ENCODE assay signal across 8 cellular contexts in the genomic region with DNA sequence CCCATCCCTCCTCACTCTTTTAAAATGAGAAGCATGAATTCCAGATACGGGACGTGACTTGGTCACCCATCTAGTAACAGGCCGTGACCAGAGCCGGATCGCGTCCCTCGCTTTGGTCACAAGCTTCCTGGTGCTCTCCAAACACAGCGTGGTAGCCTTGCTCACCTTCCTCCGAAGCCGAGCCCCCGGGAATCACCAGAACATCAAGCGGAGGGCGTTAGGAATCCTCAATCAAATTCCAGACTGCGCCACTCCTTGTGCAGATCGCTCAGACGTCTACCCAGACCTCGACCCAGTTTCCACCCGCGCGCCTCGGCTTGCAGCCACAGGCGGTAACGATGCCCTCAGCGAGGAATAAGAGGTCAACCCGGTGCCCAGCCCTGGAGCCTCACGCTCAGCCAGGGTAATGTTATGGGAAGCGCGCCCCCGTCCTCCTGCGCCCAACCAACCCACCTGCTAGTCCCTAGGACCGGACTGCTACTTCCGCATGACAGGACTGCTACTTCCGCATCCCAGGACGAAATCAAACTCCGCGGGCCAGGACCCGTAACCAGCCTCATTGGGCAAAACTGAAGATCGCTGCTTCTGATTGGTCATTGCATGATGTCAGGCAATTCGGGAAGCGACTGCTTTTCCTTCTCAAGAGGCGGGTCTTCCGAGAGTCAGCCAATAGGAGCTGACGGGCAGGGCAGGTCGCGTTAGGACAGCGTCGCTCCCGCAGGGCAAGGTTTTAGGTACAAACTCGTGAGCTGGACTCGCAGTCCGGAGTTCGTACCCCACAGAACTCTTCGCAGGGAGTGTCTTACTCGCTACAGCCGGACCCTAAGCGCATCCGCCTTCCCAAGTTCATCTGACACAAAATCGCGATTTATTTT. TPM values are rescaled to one million over a fixed set of nuclear protein-coding genes. Genes with fewer than 3 reads are reported as not detected.
DNase-seq lines count a peak whose midpoint lies in the region; ATAC-seq lines count a peak whose summit lies in the region.

A gene (minus strand): TSS at position 501 of the 875 bp plus-strand sequence. CDS start 1,212 bp downstream, outside the sequence.

- H3K27me3 Mint-ChIP-seq in activated naive CD4-positive, alpha-beta T cell treated with anti-CD3 and anti-CD28 coated beads for 36 hours (ENCODE audit: low read depth): no peaks in the 10 kb centered on the region

- peak within 1 kb of the TSS; percentile 88 for H3K4me3 ChIP-seq in GM08714 (ENCODE audit: low read length)
- peak within 1 kb of the TSS; percentile 98 for H3K4me3 ChIP-seq in SK-N-MC

- peaks cover 36% of the 10 kb centered on the region for H3K36me3 Mint-ChIP-seq in activated naive CD4-positive, alpha-beta T cell treated with anti-CD3 and anti-CD28 coated beads for 36 hours (ENCODE audit: low read depth)

- peak; percentile 98 for ATAC-seq in HG02588 (IDR thresholded peaks at IDR 0.05; ENCODE audit: unreplicated experiment)

- H3K4me1 Mint-ChIP-seq in activated naive CD4-positive, alpha-beta T cell treated with anti-CD3 and anti-CD28 coated beads for 36 hours (ENCODE audit: low read depth): peaks cover 45% of the 10 kb centered on the region

- peak within 1 kb of the TSS; percentile 85 for H3K27ac Mint-ChIP-seq in activated naive CD4-positive, alpha-beta T cell treated with anti-CD3 and anti-CD28 coated beads for 36 hours

- H3K4me3 Mint-ChIP-seq in activated naive CD4-positive, alpha-beta T cell treated with anti-CD3 and anti-CD28 coated beads for 36 hours: peak within 1 kb of the TSS; percentile 95

- intact Hi-C loops in activated naive CD4-positive, alpha-beta T cell treated with anti-CD3 and anti-CD28 coated beads for 36 hours (cut with micrococcal nuclease): loop anchor here (1.0 to 10.0 kb wide), 5 partner anchors 35 to 753 kb away; a partner anchor contains a TSS

- DNase-seq in NCI-H1048 (lab: John Stamatoyannopoulos, UW): peak; percentile 93
- peak; percentile 96 for DNase-seq in SK-N-MC (ENCODE audit: low read depth, low spot score)
- DNase-seq in activated naive CD4-positive, alpha-beta T cell treated with anti-CD3 and anti-CD28 coated beads for 36 hours: peak; percentile 97
- DNase-seq in germinal center (ENCODE audit: low spot score): peak; percentile 99
- peak; percentile 98 for DNase-seq in non-pigmented ciliary epithelial cell (ENCODE audit: low read depth)
- peak; percentile 99 for DNase-seq in superior temporal gyrus (ENCODE audit: extremely low spot score)

- H3K36me3 ChIP-seq in SK-N-MC (ENCODE audit: insufficient read depth, low read length): peaks cover 6% of the 10 kb centered on the region; the same call in 1 of the 2 replicates

- H3K9me3 Mint-ChIP-seq in activated naive CD4-positive, alpha-beta T cell treated with anti-CD3 and anti-CD28 coated beads for 36 hours: no peaks in the 10 kb centered on the region

- peak within 1 kb of the TSS; percentile 44; the same call in 1 of the 2 replicates for H3K27ac ChIP-seq in SK-N-MC

- no peaks in the 10 kb centered on the region for H3K9me3 ChIP-seq in SK-N-MC (ENCODE audit: low read depth, low read length)

- peak within 1 kb of the TSS; percentile 88 for H3K9ac ChIP-seq in SK-N-MC (ENCODE audit: insufficient read length)

- CTCF ChIA-PET in activated naive CD4-positive, alpha-beta T cell treated with anti-CD3 and anti-CD28 coated beads for 36 hours (lab: Charles Lee): interaction anchor here (0.6 to 1.8 kb wide), 7 partner anchors 33 to 796 kb away, joined by 3 to 7 read pairs (median 3); a partner anchor contains a TSS

RNA-seq across cellular contexts. Expression of the gene that starts here (rescaled TPM):
- 10 to 100 TPM; 19.2 to 22.1 TPM for total RNA-seq in activated naive CD4-positive, alpha-beta T cell treated with anti-CD3 and anti-CD28 coated beads for 36 hours

Comparison
In these comparisons a context has a peak if more than half of its experiments do, and no peak if none do; other contexts are left out.
1. Peak in every context shown above with its lines: DNase-seq, ATAC-seq, H3K4me3 ChIP-seq and H3K27ac ChIP-seq.